ENCODE assay signal across 1 cellular context in the genomic region with DNA sequence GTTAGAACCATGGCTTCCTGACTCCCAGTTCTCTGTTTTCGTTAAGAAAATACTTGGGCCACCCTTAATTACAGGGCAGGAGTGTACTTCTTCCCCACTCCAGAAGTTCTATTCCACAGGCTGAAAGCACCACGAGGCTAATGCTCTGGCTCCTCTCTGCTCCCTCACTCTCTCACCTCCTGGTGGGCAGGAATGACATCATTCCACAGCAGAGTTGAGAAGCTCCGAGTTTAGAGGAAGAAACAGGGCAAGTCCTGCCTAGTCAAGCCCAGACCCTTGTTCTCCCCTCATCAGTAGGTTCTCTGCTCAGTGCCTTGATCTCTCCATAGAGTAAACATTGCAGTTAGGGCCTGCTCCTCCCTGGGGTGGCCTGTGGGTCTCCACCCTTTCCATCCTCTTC.
TF ChIP-seq lines count a peak whose summit lies in the region.

No MANE protein-coding gene starts in this region.

TF ChIP-seq in HEK293, 187 proteins besides CTCF, POLR2A, EP300 and RAD21 (continued from another document):
- TF ChIP-seq ZBTB44 (tag by site-specific recombination; IDR thresholded peaks at IDR 0.05) (no peak), HIC1 (tag by site-specific recombination; IDR thresholded peaks at IDR 0.05) (no peak)
TF ChIP-seq in HEK293: peak in this region for 2.
